10 cellular contexts compared by ENCODE assay signal in genomic region chr2:211033765-211034164, GRCh38.
A peak's percentile ranks its signal among the peaks of the same experiment; 100 is the strongest.
DNase-seq lines count a peak whose midpoint lies in the region; ATAC-seq and TF ChIP-seq lines count a peak whose summit lies in the region.
"Had no signal": no experiment of that assay in that cellular context is flagged by ENCODE, and none has a peak within 500 bp of the region (broad histone marks: within the 10 kb centered on the region; RNA-seq: fewer than 3 reads in every experiment).

No MANE protein-coding gene starts in this region.

- no peak overlapping the region for H3K4me2 ChIP-seq in KMS-11

- no peak overlapping the region for H3K9ac ChIP-seq in KMS-11

- intact Hi-C loops in right lobe of liver (cut with DNase I) = no loop called here

- no peak for TF ChIP-seq POLR2A in right lobe of liver (IDR thresholded peaks at IDR 0.05)

- H3K27me3 ChIP-seq in KMS-11 (ENCODE audit: insufficient read depth, low read depth) (no peaks in the 10 kb centered on the region), WERI-Rb-1 (ENCODE audit: insufficient read depth, low read depth, severe bottlenecking) (no peaks in the 10 kb centered on the region), right lobe of liver (no peaks in the 10 kb centered on the region)

- no peaks in the 10 kb centered on the region for H3K4me1 ChIP-seq in KMS-11 (ENCODE audit: low read depth, poor library complexity, severe bottlenecking)
- peaks cover 0 to 5% (median 2%) of the 10 kb centered on the region in 4 donors for H3K4me1 ChIP-seq in right lobe of liver

- 24% methylated on average over 2 of the region's 2 CpGs for WGBS in right lobe of liver (ENCODE audit: insufficient coverage, low coverage, low lambda C conversion rate, missing lambda C conversion rate)

- H3K4me3 ChIP-seq in KMS-11 (IDR thresholded peaks at IDR 0.05; ENCODE audit: insufficient read depth, low read depth, low read length) (no peak overlapping the region), WERI-Rb-1 (ENCODE audit: low read depth, low read length) (no peak overlapping the region), right lobe of liver (no peak overlapping the region)
- H3K4me3 ChIP-seq: mucosa of descending colon had no signal

- H3K27ac ChIP-seq in KMS-11 (no peak overlapping the region), WERI-Rb-1 (peak overlapping the region; percentile 14; the same call in 1 of the 2 replicates), right lobe of liver (no peak overlapping the region)

- no peak overlapping the region for H2AFZ ChIP-seq in KMS-11 (ENCODE audit: low read depth)

- no peaks in the 10 kb centered on the region for H4K20me1 ChIP-seq in KMS-11 (ENCODE audit: insufficient read depth)

- ATAC-seq in right lobe of liver (peak; percentile 80 to 92 (median 80)), HG02938 (IDR thresholded peaks at IDR 0.05; ENCODE audit: unreplicated experiment) (no peak), HG02970 (IDR thresholded peaks at IDR 0.05; ENCODE audit: low FRiP score, unreplicated experiment) (no peak)
- ATAC-seq: mucosa of descending colon had no signal

- H3K36me3 ChIP-seq in KMS-11 (ENCODE audit: insufficient read depth) (no peaks in the 10 kb centered on the region), WERI-Rb-1 (no peaks in the 10 kb centered on the region), right lobe of liver (no peaks in the 10 kb centered on the region)

- peak; percentile 21 for DNase-seq in DMS153 (lab: John Stamatoyannopoulos, UW)
- DNase-seq in WERI-Rb-1 = peak; percentile 22
- no peak for DNase-seq in right lobe of liver
- DNase-seq in activated naive CD4-positive, alpha-beta T cell treated with anti-CD3 and anti-CD28 coated beads, Interleukin-2, amount 50 U/mL, for 16 hours = no peak
- no peak for DNase-seq in stimulated activated naive CD4-positive, alpha-beta T cell treated with Interleukin-2 at 50 U/mL for 16 hours (lab: John Stamatoyannopoulos, UW)
- DNase-seq: mucosa of descending colon, T-helper 9 cell had no signal

- TF ChIP-seq CTCF in KMS-11 (conservative IDR thresholded peaks at IDR 0.05; ENCODE audit: low read depth, low read length) = peak; percentile 40
- peak; percentile 20; the same call in 1 of the 2 replicates for TF ChIP-seq CTCF in WERI-Rb-1 (IDR thresholded peaks at IDR 0.05; ENCODE audit: low read depth, low read length)
- TF ChIP-seq CTCF in right lobe of liver (IDR thresholded peaks at IDR 0.05) = peak; percentile 55 to 65 (median 61)

- no peaks in the 10 kb centered on the region for H3K79me2 ChIP-seq in KMS-11 (ENCODE audit: insufficient read depth, low read depth)

- H3K9me3 ChIP-seq in WERI-Rb-1 (ENCODE audit: severe bottlenecking) = no peaks in the 10 kb centered on the region
- H3K9me3 ChIP-seq in right lobe of liver = no peaks in the 10 kb centered on the region
- H3K9me3 ChIP-seq: mucosa of descending colon had no signal

Comparison
In these comparisons a context has a peak if more than half of its experiments do, and no peak if none do; other contexts are left out.
1. DNase-seq: peak in DMS153 (single experiment) and WERI-Rb-1 (single experiment); none in right lobe of liver (0 of 3), activated naive CD4-positive, alpha-beta T cell treated with anti-CD3 and anti-CD28 coated beads, Interleukin-2, amount 50 U/mL, for 16 hours (single experiment) and stimulated activated naive CD4-positive, alpha-beta T cell treated with Interleukin-2 at 50 U/mL for 16 hours (single experiment).
2. ATAC-seq: peak in right lobe of liver (4 of 4); none in HG02938 (single experiment) and HG02970 (single experiment).
3. Peak in every context shown above with its lines, with median percentiles within 50 percentile points of each other: CTCF ChIP-seq.